Comparison of ENCODE assay signal across 26 cellular contexts in genomic region chr18:73079920-73080319, GRCh38.
"Had no signal": no experiment of that assay in that cellular context is flagged by ENCODE, and none has a peak within 500 bp of the region (broad histone marks: within the 10 kb centered on the region; RNA-seq: fewer than 3 reads in every experiment).

No MANE protein-coding gene starts in this region.

- H3K27me3 Mint-ChIP-seq: effector memory CD8-positive, alpha-beta T cell; naive thymus-derived CD8-positive, alpha-beta T cell; stimulated activated memory B cell treated with anti-CD40 and anti-IgM and Interleukin-4, amounts not matched to agents 10 μg/mL and 1 μg/mL and 100 μg/mL, for 72 hours; type B pancreatic cell had no signal

- DNase-seq: cortex of kidney; effector memory CD8-positive, alpha-beta T cell; hypothalamus; immature natural killer cell; islet precursor cell; kidney glomerular epithelial cell; left colon; left ventricle myocardium superior; lower lobe of right lung; naive thymus-derived CD8-positive, alpha-beta T cell; nephron progenitor cell; occipital lobe; ovary; posterior cingulate gyrus; psoas muscle; right cardiac atrium; sigmoid colon; stimulated activated CD4-positive, alpha-beta T cell treated with anti-CD3 and anti-CD28 coated beads, Interleukin-4, amount 100 ng/mL, for 4 hours; stimulated activated naive CD8-positive, alpha-beta T cell treated with anti-CD3 and anti-CD28 coated beads, Interleukin-15, Interleukin-2, amounts not matched to agents 100 U/mL and 50 U/mL, for 24 hours; substantia nigra; testis; tibial artery had no signal

- H3K4me1 ChIP-seq: lower lobe of right lung, psoas muscle, sigmoid colon, testis, tibial artery had no signal

- H3K27me3 ChIP-seq: ovary, sigmoid colon, testis, tibial artery had no signal

- H3K4me1 Mint-ChIP-seq: immature natural killer cell; nephron progenitor cell; stimulated activated memory B cell treated with anti-CD40 and anti-IgM and Interleukin-4, amounts not matched to agents 10 μg/mL and 1 μg/mL and 100 μg/mL, for 72 hours had no signal

- H3K27ac ChIP-seq: lower lobe of right lung, ovary, psoas muscle, sigmoid colon, testis, tibial artery had no signal

- H3K4me3 Mint-ChIP-seq: effector memory CD8-positive, alpha-beta T cell; immature natural killer cell; naive thymus-derived CD8-positive, alpha-beta T cell; nephron progenitor cell; stimulated activated memory B cell treated with anti-CD40 and anti-IgM and Interleukin-4, amounts not matched to agents 10 μg/mL and 1 μg/mL and 100 μg/mL, for 72 hours; type B pancreatic cell had no signal

- H3K9me3 ChIP-seq: lower lobe of right lung, ovary, psoas muscle, sigmoid colon, testis, tibial artery had no signal

- FAIRE-seq: frontal cortex, urothelium cell line had no signal

- H3K4me3 ChIP-seq: lower lobe of right lung, ovary, psoas muscle, sigmoid colon, testis, tibial artery had no signal

- H3K36me3 ChIP-seq: lower lobe of right lung, ovary, sigmoid colon, tibial artery had no signal

- H3K27ac Mint-ChIP-seq: effector memory CD8-positive, alpha-beta T cell; immature natural killer cell; naive thymus-derived CD8-positive, alpha-beta T cell; nephron progenitor cell; stimulated activated memory B cell treated with anti-CD40 and anti-IgM and Interleukin-4, amounts not matched to agents 10 μg/mL and 1 μg/mL and 100 μg/mL, for 72 hours; type B pancreatic cell had no signal

- ATAC-seq: effector memory CD8-positive, alpha-beta T cell; left colon; left ventricle myocardium superior; lower lobe of right lung; naive thymus-derived CD8-positive, alpha-beta T cell; psoas muscle; right cardiac atrium; stimulated activated memory B cell treated with anti-CD40 and anti-IgM and Interleukin-4, amounts not matched to agents 10 μg/mL and 1 μg/mL and 100 μg/mL, for 72 hours; stimulated activated naive CD8-positive, alpha-beta T cell treated with anti-CD3 and anti-CD28 coated beads, Interleukin-15, Interleukin-2, amounts not matched to agents 100 U/mL and 50 U/mL, for 24 hours had no signal

- H3K36me3 Mint-ChIP-seq: immature natural killer cell; naive thymus-derived CD8-positive, alpha-beta T cell; stimulated activated memory B cell treated with anti-CD40 and anti-IgM and Interleukin-4, amounts not matched to agents 10 μg/mL and 1 μg/mL and 100 μg/mL, for 72 hours; type B pancreatic cell had no signal
